ENCODE assay signal across 16 cellular contexts in genomic region chr10:23534761-23535160, GRCh38.
"Had no signal": no experiment of that assay in that cellular context is flagged by ENCODE, and none has a peak within 500 bp of the region (broad histone marks: within the 10 kb centered on the region; RNA-seq: fewer than 3 reads in every experiment).

No MANE protein-coding gene starts in this region.

- H3K36me3 Mint-ChIP-seq: brain; memory B cell; stimulated activated memory B cell treated with anti-CD40 and anti-IgM and Interleukin-4, amounts not matched to agents 10 μg/mL and 1 μg/mL and 100 μg/mL, for 72 hours had no signal

- H3K9me3 Mint-ChIP-seq: brain; memory B cell; nephron progenitor cell; stimulated activated memory B cell treated with anti-CD40 and anti-IgM and Interleukin-4, amounts not matched to agents 10 μg/mL and 1 μg/mL and 100 μg/mL, for 72 hours had no signal

- DNase-seq: activated CD4-positive, alpha-beta T cell treated with anti-CD3 and anti-CD28 coated beads, Interleukin-2, amount 50 U/mL, for 1 hour; activated CD8-positive, alpha-beta memory T cell treated with anti-CD3 and anti-CD28 coated beads, Interleukin-2, amount 50 U/mL, for 48 hours; activated gamma-delta T cell; aorta; left colon; nephron progenitor cell; stimulated activated CD4-positive, alpha-beta T cell treated with anti-CD3 and anti-CD28 coated beads, Interleukin-15, amount 100 ng/mL, for 24 hours; upper lobe of right lung had no signal

- H3K27me3 ChIP-seq: upper lobe of right lung had no signal

- H3K27me3 Mint-ChIP-seq: brain had no signal

- H3K4me1 Mint-ChIP-seq: nephron progenitor cell; stimulated activated memory B cell treated with anti-CD40 and anti-IgM and Interleukin-4, amounts not matched to agents 10 μg/mL and 1 μg/mL and 100 μg/mL, for 72 hours had no signal

- H3K4me3 ChIP-seq: smooth muscle cell, thoracic aorta, upper lobe of right lung had no signal

- H3K4me1 ChIP-seq: upper lobe of right lung had no signal

- H3K27ac ChIP-seq: epithelial cell of prostate, thoracic aorta, upper lobe of right lung had no signal

- ATAC-seq: left colon; sciatic nerve; stimulated activated memory B cell treated with anti-CD40 and anti-IgM and Interleukin-4, amounts not matched to agents 10 μg/mL and 1 μg/mL and 100 μg/mL, for 72 hours; upper lobe of right lung had no signal

- H3K9me3 ChIP-seq: thoracic aorta, upper lobe of right lung had no signal

- H3K27ac Mint-ChIP-seq: brain; memory B cell; nephron progenitor cell; stimulated activated memory B cell treated with anti-CD40 and anti-IgM and Interleukin-4, amounts not matched to agents 10 μg/mL and 1 μg/mL and 100 μg/mL, for 72 hours had no signal

- H3K36me3 ChIP-seq: thoracic aorta, upper lobe of right lung had no signal

- H3K4me3 Mint-ChIP-seq: activated T-helper 1 cell treated with anti-CD3 and anti-CD28 coated beads, Interleukin-12 subunit alpha, Interleukin-12 subunit beta, Interleukin-2, Interleukin-4 antibody, amounts not matched to agents 30 ng/mL and 10 ng/mL and 1 ng/mL, durations not matched to agents 14 hours and 24 hours and 36 hours; brain; memory B cell; nephron progenitor cell; stimulated activated memory B cell treated with anti-CD40 and anti-IgM and Interleukin-4, amounts not matched to agents 10 μg/mL and 1 μg/mL and 100 μg/mL, for 72 hours had no signal
